In the genomic region with DNA sequence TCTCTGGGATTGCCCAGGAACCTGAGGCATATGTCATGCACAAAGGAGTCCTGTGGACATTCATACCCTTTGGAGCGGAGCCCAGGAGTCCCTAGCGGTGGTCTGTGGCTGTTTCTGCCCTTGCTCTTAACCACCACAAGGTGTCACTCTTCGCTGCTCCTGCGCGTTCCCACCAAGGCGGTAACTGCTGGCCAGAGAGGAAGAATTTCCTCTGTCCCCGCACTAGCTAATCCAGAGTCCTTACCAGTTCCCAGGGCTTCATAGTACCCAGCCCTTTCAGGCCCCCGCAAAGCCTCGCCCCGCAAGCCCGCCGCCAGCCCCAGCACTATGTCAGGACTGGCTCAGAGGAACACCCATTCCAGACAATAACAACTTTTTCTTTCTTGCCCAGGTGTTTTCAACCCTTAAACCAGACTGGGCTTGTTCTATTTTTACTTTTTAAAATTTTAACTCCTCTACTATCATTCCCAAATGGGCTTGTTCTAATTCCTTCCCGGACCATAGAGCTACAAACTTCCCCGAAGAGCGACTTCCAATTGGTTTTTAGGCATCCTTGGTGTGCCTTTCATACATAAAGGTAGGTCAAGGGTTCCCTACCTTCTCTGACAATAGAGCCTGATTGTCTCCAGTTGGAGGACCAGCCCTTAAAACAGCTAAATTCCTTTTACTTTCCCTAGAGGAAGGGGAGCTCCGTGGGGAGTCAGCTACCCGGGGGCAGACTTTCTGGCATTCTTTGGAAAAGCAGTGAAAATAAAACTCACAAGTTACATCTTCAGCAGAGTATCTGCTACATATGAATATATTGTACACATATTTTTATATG, we compare ENCODE assay signal across 1 cellular context.
TF ChIP-seq lines count a peak whose summit lies in the region.

No MANE protein-coding gene starts in this region.

TF ChIP-seq in K562, 482 proteins besides CTCF, POLR2A, EP300 and RAD21 (continued from another document and continues in another):
- TF ChIP-seq, protein P1, sequence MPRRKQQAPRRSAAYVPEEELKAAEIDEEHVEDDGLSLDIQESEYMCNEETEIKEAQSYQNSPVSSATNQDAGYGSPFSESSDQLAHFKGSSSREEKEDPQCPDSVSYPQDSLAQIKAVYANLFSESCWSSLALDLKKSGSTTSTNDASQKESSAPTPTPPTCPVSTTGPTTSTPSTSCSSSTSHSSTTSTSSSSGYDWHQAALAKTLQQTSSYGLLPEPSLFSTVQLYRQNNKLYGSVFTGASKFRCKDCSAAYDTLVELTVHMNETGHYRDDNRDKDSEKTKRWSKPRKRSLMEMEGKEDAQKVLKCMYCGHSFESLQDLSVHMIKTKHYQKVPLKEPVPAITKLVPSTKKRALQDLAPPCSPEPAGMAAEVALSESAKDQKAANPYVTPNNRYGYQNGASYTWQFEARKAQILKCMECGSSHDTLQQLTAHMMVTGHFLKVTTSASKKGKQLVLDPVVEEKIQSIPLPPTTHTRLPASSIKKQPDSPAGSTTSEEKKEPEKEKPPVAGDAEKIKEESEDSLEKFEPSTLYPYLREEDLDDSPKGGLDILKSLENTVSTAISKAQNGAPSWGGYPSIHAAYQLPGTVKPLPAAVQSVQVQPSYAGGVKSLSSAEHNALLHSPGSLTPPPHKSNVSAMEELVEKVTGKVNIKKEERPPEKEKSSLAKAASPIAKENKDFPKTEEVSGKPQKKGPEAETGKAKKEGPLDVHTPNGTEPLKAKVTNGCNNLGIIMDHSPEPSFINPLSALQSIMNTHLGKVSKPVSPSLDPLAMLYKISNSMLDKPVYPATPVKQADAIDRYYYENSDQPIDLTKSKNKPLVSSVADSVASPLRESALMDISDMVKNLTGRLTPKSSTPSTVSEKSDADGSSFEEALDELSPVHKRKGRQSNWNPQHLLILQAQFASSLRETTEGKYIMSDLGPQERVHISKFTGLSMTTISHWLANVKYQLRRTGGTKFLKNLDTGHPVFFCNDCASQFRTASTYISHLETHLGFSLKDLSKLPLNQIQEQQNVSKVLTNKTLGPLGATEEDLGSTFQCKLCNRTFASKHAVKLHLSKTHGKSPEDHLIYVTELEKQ (CRISPR knock-in tag; IDR thresholded peaks at IDR 0.05): no peak
- TF ChIP-seq IFI16 (CRISPR knock-in tag; IDR thresholded peaks at IDR 0.05) (no peak), MCM5 (IDR thresholded peaks at IDR 0.05; ENCODE audit: low read depth) (no peak), RFX5 (IDR thresholded peaks at IDR 0.05; ENCODE audit: low read depth, low read length) (no peak), SP1 (CRISPR knock-in tag; IDR thresholded peaks at IDR 0.05) (peak; percentile 63; the same call in 1 of the 2 replicates), PHF21A (IDR thresholded peaks at IDR 0.05; ENCODE audit: borderline replicate concordance, low read depth) (no peak), JUND (IDR thresholded peaks at IDR 0.05; ENCODE audit: borderline replicate concordance, low read depth, low read length) (peak; percentile 54), JUND (tag; IDR thresholded peaks at IDR 0.05; ENCODE audit: borderline replicate concordance, low read depth, low read length) (no peak; the same call in 2 of the 3 replicates), SMC3 (conservative IDR thresholded peaks at IDR 0.05; ENCODE audit: insufficient read depth, low read depth, low read length) (peak; percentile 98), NR2C1 (IDR thresholded peaks at IDR 0.05) (no peak), NR2C1 (tag; IDR thresholded peaks at IDR 0.05) (no peak), STAT5A (IDR thresholded peaks at IDR 0.05; ENCODE audit: borderline replicate concordance, low read length) (no peak), PCBP2 (IDR thresholded peaks at IDR 0.05; ENCODE audit: low read depth, low read length, poor library complexity, severe bottlenecking) (no peak), NEUROD1 (IDR thresholded peaks at IDR 0.05; ENCODE audit: borderline replicate concordance, low read depth, low read length, partially characterized antibody) (peak; percentile 12), ADNP (tag; IDR thresholded peaks at IDR 0.05) (no peak), KLF1 (tag; IDR thresholded peaks at IDR 0.05) (no peak), ZNF274 (IDR thresholded peaks at IDR 0.05; ENCODE audit: borderline replicate concordance, low read depth, low read length) (no peak), TEAD1 (CRISPR knock-in tag; IDR thresholded peaks at IDR 0.05) (0 out of 4 replicates have a peak, but pooled peaks of 1 of the 2 experiments have one; percentile 65), CXXC5 (CRISPR knock-in tag; IDR thresholded peaks at IDR 0.05) (peak; percentile 23), ZBTB1 (CRISPR knock-in tag; IDR thresholded peaks at IDR 0.05; ENCODE audit: borderline replicate concordance, low read depth) (no peak)
- TF ChIP-seq, protein P2, sequence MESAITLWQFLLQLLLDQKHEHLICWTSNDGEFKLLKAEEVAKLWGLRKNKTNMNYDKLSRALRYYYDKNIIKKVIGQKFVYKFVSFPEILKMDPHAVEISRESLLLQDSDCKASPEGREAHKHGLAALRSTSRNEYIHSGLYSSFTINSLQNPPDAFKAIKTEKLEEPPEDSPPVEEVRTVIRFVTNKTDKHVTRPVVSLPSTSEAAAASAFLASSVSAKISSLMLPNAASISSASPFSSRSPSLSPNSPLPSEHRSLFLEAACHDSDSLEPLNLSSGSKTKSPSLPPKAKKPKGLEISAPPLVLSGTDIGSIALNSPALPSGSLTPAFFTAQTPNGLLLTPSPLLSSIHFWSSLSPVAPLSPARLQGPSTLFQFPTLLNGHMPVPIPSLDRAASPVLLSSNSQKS (CRISPR knock-in tag; IDR thresholded peaks at IDR 0.05): no peak
- TF ChIP-seq, protein P3, sequence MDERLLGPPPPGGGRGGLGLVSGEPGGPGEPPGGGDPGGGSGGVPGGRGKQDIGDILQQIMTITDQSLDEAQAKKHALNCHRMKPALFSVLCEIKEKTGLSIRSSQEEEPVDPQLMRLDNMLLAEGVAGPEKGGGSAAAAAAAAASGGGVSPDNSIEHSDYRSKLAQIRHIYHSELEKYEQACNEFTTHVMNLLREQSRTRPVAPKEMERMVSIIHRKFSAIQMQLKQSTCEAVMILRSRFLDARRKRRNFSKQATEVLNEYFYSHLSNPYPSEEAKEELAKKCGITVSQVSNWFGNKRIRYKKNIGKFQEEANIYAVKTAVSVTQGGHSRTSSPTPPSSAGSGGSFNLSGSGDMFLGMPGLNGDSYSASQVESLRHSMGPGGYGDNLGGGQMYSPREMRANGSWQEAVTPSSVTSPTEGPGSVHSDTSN (CRISPR knock-in tag; IDR thresholded peaks at IDR 0.05; ENCODE audit: low read depth): no peak
- TF ChIP-seq, protein P3 (tag; conservative IDR thresholded peaks at IDR 0.05; ENCODE audit: low read depth): no peak
- TF ChIP-seq, protein P4, sequence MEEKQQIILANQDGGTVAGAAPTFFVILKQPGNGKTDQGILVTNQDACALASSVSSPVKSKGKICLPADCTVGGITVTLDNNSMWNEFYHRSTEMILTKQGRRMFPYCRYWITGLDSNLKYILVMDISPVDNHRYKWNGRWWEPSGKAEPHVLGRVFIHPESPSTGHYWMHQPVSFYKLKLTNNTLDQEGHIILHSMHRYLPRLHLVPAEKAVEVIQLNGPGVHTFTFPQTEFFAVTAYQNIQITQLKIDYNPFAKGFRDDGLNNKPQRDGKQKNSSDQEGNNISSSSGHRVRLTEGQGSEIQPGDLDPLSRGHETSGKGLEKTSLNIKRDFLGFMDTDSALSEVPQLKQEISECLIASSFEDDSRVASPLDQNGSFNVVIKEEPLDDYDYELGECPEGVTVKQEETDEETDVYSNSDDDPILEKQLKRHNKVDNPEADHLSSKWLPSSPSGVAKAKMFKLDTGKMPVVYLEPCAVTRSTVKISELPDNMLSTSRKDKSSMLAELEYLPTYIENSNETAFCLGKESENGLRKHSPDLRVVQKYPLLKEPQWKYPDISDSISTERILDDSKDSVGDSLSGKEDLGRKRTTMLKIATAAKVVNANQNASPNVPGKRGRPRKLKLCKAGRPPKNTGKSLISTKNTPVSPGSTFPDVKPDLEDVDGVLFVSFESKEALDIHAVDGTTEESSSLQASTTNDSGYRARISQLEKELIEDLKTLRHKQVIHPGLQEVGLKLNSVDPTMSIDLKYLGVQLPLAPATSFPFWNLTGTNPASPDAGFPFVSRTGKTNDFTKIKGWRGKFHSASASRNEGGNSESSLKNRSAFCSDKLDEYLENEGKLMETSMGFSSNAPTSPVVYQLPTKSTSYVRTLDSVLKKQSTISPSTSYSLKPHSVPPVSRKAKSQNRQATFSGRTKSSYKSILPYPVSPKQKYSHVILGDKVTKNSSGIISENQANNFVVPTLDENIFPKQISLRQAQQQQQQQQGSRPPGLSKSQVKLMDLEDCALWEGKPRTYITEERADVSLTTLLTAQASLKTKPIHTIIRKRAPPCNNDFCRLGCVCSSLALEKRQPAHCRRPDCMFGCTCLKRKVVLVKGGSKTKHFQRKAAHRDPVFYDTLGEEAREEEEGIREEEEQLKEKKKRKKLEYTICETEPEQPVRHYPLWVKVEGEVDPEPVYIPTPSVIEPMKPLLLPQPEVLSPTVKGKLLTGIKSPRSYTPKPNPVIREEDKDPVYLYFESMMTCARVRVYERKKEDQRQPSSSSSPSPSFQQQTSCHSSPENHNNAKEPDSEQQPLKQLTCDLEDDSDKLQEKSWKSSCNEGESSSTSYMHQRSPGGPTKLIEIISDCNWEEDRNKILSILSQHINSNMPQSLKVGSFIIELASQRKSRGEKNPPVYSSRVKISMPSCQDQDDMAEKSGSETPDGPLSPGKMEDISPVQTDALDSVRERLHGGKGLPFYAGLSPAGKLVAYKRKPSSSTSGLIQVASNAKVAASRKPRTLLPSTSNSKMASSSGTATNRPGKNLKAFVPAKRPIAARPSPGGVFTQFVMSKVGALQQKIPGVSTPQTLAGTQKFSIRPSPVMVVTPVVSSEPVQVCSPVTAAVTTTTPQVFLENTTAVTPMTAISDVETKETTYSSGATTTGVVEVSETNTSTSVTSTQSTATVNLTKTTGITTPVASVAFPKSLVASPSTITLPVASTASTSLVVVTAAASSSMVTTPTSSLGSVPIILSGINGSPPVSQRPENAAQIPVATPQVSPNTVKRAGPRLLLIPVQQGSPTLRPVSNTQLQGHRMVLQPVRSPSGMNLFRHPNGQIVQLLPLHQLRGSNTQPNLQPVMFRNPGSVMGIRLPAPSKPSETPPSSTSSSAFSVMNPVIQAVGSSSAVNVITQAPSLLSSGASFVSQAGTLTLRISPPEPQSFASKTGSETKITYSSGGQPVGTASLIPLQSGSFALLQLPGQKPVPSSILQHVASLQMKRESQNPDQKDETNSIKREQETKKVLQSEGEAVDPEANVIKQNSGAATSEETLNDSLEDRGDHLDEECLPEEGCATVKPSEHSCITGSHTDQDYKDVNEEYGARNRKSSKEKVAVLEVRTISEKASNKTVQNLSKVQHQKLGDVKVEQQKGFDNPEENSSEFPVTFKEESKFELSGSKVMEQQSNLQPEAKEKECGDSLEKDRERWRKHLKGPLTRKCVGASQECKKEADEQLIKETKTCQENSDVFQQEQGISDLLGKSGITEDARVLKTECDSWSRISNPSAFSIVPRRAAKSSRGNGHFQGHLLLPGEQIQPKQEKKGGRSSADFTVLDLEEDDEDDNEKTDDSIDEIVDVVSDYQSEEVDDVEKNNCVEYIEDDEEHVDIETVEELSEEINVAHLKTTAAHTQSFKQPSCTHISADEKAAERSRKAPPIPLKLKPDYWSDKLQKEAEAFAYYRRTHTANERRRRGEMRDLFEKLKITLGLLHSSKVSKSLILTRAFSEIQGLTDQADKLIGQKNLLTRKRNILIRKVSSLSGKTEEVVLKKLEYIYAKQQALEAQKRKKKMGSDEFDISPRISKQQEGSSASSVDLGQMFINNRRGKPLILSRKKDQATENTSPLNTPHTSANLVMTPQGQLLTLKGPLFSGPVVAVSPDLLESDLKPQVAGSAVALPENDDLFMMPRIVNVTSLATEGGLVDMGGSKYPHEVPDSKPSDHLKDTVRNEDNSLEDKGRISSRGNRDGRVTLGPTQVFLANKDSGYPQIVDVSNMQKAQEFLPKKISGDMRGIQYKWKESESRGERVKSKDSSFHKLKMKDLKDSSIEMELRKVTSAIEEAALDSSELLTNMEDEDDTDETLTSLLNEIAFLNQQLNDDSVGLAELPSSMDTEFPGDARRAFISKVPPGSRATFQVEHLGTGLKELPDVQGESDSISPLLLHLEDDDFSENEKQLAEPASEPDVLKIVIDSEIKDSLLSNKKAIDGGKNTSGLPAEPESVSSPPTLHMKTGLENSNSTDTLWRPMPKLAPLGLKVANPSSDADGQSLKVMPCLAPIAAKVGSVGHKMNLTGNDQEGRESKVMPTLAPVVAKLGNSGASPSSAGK (IDR thresholded peaks at IDR 0.05): no peak
- TF ChIP-seq, protein P5, sequence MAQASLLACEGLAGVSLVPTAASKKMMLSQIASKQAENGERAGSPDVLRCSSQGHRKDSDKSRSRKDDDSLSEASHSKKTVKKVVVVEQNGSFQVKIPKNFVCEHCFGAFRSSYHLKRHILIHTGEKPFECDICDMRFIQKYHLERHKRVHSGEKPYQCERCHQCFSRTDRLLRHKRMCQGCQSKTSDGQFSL (CRISPR knock-in tag; IDR thresholded peaks at IDR 0.05): no peak
- TF ChIP-seq, protein P5 (tag; IDR thresholded peaks at IDR 0.05): no peak
- TF ChIP-seq, protein P6, sequence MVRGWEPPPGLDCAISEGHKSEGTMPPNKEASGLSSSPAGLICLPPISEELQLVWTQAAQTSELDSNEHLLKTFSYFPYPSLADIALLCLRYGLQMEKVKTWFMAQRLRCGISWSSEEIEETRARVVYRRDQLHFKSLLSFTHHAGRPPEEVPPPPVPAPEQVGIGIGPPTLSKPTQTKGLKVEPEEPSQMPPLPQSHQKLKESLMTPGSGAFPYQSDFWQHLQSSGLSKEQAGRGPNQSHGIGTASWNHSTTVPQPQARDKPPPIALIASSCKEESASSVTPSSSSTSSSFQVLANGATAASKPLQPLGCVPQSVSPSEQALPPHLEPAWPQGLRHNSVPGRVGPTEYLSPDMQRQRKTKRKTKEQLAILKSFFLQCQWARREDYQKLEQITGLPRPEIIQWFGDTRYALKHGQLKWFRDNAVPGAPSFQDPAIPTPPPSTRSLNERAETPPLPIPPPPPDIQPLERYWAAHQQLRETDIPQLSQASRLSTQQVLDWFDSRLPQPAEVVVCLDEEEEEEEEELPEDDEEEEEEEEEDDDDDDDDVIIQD (CRISPR knock-in tag; IDR thresholded peaks at IDR 0.05): no peak
- TF ChIP-seq, protein P7, sequence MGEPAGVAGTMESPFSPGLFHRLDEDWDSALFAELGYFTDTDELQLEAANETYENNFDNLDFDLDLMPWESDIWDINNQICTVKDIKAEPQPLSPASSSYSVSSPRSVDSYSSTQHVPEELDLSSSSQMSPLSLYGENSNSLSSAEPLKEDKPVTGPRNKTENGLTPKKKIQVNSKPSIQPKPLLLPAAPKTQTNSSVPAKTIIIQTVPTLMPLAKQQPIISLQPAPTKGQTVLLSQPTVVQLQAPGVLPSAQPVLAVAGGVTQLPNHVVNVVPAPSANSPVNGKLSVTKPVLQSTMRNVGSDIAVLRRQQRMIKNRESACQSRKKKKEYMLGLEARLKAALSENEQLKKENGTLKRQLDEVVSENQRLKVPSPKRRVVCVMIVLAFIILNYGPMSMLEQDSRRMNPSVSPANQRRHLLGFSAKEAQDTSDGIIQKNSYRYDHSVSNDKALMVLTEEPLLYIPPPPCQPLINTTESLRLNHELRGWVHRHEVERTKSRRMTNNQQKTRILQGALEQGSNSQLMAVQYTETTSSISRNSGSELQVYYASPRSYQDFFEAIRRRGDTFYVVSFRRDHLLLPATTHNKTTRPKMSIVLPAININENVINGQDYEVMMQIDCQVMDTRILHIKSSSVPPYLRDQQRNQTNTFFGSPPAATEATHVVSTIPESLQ (CRISPR knock-in tag; IDR thresholded peaks at IDR 0.05): no peak
